Comparison of ENCODE assay signal across 1 cellular context in the genomic region with DNA sequence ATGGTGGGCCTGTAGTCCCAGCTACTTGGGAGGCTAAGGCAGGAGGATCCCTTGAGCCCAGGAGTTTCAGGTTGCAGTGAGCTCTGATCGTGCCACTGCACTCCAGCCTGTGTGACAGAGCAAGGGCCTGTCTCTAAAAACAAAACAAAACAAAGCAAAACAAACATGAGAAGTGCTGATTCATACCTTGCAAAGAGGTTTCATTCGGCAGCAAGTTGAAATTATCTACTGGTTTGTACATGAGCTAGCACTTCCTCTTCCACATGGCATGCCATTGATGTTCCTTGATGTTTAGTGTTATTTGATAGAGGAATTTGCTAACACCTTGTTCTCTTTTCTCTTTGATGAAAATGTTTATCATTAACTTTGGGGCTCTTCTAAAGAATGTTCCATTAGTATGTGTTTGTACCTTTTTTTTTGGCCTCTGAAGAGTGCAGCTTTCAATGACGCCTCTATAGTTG.
TF ChIP-seq lines count a peak whose summit lies in the region.

No MANE protein-coding gene starts in this region.

TF ChIP-seq in HepG2, 621 proteins besides CTCF, POLR2A, EP300 and RAD21 (continued from another document):
- TF ChIP-seq, protein P1, sequence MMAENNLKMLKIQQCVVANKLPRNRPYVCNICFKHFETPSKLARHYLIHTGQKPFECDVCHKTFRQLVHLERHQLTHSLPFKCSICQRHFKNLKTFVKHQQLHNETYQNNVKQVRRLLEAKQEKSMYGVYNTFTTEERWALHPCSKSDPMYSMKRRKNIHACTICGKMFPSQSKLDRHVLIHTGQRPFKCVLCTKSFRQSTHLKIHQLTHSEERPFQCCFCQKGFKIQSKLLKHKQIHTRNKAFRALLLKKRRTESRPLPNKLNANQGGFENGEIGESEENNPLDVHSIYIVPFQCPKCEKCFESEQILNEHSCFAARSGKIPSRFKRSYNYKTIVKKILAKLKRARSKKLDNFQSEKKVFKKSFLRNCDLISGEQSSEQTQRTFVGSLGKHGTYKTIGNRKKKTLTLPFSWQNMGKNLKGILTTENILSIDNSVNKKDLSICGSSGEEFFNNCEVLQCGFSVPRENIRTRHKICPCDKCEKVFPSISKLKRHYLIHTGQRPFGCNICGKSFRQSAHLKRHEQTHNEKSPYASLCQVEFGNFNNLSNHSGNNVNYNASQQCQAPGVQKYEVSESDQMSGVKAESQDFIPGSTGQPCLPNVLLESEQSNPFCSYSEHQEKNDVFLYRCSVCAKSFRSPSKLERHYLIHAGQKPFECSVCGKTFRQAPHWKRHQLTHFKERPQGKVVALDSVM (CRISPR knock-in tag; IDR thresholded peaks at IDR 0.05): peak; percentile 69
- TF ChIP-seq XBP1 (CRISPR knock-in tag; IDR thresholded peaks at IDR 0.05) (no peak), ELF3 (CRISPR knock-in tag; IDR thresholded peaks at IDR 0.05) (0 out of 2 replicates have a peak, but pooled peaks have one; percentile 22), MED13 (CRISPR knock-in tag; IDR thresholded peaks at IDR 0.05) (no peak), NFE2L2 (IDR thresholded peaks at IDR 0.05; ENCODE audit: low read length) (peak; percentile 86), MAFF (IDR thresholded peaks at IDR 0.05; ENCODE audit: low read depth, low read length) (peak; percentile 76), ZNF720 (CRISPR knock-in tag; IDR thresholded peaks at IDR 0.05) (no peak), FOSL2 (CRISPR knock-in tag; IDR thresholded peaks at IDR 0.05) (0 out of 2 replicates have a peak, but pooled peaks have one; percentile 26), TCF12 (IDR thresholded peaks at IDR 0.05) (no peak), TCF12 (CRISPR knock-in tag; IDR thresholded peaks at IDR 0.05) (no peak), FOXA3 (CRISPR knock-in tag; IDR thresholded peaks at IDR 0.05) (0 out of 2 replicates have a peak, but pooled peaks have one; percentile 34), SOX6 (IDR thresholded peaks at IDR 0.05) (no peak), SOX6 (CRISPR knock-in tag; IDR thresholded peaks at IDR 0.05) (peak; percentile 43; the same call in 1 of the 2 replicates), NFE2 (CRISPR knock-in tag; IDR thresholded peaks at IDR 0.05) (peak; percentile 67; the same call in 1 of the 2 replicates), MAFK (conservative IDR thresholded peaks at IDR 0.05 in 1 of 2, IDR thresholded peaks at IDR 0.05 in 1 of 2; ENCODE audit: low read length in 2 of 2) (peak; percentile 71 to 87), FOSL1 (CRISPR knock-in tag; IDR thresholded peaks at IDR 0.05; ENCODE audit: borderline replicate concordance) (no peak), SAP130 (CRISPR knock-in tag; IDR thresholded peaks at IDR 0.05; ENCODE audit: low read depth) (peak; percentile 44), ZNF264 (CRISPR knock-in tag; IDR thresholded peaks at IDR 0.05) (no peak), SALL1 (CRISPR knock-in tag; IDR thresholded peaks at IDR 0.05) (no peak)
- TF ChIP-seq, protein P2, sequence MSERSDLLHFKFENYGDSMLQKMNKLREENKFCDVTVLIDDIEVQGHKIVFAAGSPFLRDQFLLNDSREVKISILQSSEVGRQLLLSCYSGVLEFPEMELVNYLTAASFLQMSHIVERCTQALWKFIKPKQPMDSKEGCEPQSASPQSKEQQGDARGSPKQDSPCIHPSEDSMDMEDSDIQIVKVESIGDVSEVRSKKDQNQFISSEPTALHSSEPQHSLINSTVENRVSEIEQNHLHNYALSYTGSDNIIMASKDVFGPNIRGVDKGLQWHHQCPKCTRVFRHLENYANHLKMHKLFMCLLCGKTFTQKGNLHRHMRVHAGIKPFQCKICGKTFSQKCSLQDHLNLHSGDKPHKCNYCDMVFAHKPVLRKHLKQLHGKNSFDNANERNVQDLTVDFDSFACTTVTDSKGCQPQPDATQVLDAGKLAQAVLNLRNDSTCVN (CRISPR knock-in tag; IDR thresholded peaks at IDR 0.05; ENCODE audit: borderline replicate concordance): no peak
- TF ChIP-seq, protein P3, sequence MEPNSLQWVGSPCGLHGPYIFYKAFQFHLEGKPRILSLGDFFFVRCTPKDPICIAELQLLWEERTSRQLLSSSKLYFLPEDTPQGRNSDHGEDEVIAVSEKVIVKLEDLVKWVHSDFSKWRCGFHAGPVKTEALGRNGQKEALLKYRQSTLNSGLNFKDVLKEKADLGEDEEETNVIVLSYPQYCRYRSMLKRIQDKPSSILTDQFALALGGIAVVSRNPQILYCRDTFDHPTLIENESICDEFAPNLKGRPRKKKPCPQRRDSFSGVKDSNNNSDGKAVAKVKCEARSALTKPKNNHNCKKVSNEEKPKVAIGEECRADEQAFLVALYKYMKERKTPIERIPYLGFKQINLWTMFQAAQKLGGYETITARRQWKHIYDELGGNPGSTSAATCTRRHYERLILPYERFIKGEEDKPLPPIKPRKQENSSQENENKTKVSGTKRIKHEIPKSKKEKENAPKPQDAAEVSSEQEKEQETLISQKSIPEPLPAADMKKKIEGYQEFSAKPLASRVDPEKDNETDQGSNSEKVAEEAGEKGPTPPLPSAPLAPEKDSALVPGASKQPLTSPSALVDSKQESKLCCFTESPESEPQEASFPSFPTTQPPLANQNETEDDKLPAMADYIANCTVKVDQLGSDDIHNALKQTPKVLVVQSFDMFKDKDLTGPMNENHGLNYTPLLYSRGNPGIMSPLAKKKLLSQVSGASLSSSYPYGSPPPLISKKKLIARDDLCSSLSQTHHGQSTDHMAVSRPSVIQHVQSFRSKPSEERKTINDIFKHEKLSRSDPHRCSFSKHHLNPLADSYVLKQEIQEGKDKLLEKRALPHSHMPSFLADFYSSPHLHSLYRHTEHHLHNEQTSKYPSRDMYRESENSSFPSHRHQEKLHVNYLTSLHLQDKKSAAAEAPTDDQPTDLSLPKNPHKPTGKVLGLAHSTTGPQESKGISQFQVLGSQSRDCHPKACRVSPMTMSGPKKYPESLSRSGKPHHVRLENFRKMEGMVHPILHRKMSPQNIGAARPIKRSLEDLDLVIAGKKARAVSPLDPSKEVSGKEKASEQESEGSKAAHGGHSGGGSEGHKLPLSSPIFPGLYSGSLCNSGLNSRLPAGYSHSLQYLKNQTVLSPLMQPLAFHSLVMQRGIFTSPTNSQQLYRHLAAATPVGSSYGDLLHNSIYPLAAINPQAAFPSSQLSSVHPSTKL (CRISPR knock-in tag; IDR thresholded peaks at IDR 0.05): 0 out of 2 replicates have a peak, but pooled peaks have one; percentile 13
- TF ChIP-seq, protein P4, sequence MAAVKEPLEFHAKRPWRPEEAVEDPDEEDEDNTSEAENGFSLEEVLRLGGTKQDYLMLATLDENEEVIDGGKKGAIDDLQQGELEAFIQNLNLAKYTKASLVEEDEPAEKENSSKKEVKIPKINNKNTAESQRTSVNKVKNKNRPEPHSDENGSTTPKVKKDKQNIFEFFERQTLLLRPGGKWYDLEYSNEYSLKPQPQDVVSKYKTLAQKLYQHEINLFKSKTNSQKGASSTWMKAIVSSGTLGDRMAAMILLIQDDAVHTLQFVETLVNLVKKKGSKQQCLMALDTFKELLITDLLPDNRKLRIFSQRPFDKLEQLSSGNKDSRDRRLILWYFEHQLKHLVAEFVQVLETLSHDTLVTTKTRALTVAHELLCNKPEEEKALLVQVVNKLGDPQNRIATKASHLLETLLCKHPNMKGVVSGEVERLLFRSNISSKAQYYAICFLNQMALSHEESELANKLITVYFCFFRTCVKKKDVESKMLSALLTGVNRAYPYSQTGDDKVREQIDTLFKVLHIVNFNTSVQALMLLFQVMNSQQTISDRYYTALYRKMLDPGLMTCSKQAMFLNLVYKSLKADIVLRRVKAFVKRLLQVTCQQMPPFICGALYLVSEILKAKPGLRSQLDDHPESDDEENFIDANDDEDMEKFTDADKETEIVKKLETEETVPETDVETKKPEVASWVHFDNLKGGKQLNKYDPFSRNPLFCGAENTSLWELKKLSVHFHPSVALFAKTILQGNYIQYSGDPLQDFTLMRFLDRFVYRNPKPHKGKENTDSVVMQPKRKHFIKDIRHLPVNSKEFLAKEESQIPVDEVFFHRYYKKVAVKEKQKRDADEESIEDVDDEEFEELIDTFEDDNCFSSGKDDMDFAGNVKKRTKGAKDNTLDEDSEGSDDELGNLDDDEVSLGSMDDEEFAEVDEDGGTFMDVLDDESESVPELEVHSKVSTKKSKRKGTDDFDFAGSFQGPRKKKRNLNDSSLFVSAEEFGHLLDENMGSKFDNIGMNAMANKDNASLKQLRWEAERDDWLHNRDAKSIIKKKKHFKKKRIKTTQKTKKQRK (IDR thresholded peaks at IDR 0.05; ENCODE audit: low read length): no peak
- TF ChIP-seq, protein P5, sequence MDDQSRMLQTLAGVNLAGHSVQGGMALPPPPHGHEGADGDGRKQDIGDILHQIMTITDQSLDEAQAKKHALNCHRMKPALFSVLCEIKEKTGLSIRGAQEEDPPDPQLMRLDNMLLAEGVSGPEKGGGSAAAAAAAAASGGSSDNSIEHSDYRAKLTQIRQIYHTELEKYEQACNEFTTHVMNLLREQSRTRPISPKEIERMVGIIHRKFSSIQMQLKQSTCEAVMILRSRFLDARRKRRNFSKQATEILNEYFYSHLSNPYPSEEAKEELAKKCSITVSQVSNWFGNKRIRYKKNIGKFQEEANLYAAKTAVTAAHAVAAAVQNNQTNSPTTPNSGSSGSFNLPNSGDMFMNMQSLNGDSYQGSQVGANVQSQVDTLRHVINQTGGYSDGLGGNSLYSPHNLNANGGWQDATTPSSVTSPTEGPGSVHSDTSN (CRISPR knock-in tag; IDR thresholded peaks at IDR 0.05; ENCODE audit: borderline replicate concordance): no peak
TF ChIP-seq in HepG2: peak in this region for 13.
